1 cellular context compared by ENCODE assay signal in the genomic region with DNA sequence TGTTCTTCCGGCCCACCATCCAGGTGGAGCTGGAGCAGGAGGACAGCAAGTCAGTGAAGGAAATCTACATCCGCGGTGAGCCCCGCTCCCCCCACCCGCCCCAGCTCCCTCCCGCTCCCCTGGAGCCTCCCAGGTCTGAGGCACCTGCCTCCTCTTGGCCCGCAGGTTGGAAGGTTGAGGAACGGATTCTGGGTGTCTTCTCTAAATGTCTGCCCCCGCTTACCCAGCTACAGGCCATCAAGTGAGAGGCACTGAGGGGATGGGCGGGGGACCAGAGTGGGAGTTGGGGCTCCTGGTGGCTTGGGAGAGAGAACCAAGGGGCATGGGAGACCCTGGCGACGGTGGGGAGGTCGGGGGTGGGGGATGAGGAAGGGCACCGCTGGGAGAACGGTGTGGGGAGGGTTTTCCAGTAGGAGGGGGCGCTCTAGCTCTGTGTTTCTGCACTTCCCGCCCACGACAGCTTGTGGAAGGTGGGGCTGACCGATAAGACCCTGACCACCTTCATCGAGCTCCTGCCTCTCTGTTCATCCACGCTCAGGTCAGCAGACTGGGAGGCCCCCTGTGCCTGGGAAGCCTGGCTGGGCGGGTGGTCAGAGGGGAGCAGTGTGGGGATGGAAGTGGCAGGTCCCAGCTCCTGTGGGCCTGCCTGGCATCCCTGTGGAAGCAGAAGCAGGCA.
TF ChIP-seq lines count a peak whose summit lies in the region.

No MANE protein-coding gene starts in this region.

TF ChIP-seq in HepG2, 621 proteins besides CTCF, POLR2A, EP300 and RAD21 (continued from another document):
- TF ChIP-seq IRF1 (CRISPR knock-in tag; IDR thresholded peaks at IDR 0.05; ENCODE audit: low read depth) (no peak), ZNF335 (CRISPR knock-in tag; IDR thresholded peaks at IDR 0.05) (no peak), ESRRA (CRISPR knock-in tag; IDR thresholded peaks at IDR 0.05; ENCODE audit: low read depth) (no peak), ZNF850 (CRISPR knock-in tag; conservative IDR thresholded peaks at IDR 0.05) (no peak), TBL1XR1 (IDR thresholded peaks at IDR 0.05; ENCODE audit: borderline replicate concordance, low read length, partially characterized antibody) (no peak), ZNF3 (CRISPR knock-in tag; IDR thresholded peaks at IDR 0.05) (no peak), ZFAT (CRISPR knock-in tag; conservative IDR thresholded peaks at IDR 0.05) (no peak), ATF4 (CRISPR knock-in tag; IDR thresholded peaks at IDR 0.05) (no peak), NR3C1 (CRISPR knock-in tag; IDR thresholded peaks at IDR 0.05) (no peak)
- TF ChIP-seq, protein P1, sequence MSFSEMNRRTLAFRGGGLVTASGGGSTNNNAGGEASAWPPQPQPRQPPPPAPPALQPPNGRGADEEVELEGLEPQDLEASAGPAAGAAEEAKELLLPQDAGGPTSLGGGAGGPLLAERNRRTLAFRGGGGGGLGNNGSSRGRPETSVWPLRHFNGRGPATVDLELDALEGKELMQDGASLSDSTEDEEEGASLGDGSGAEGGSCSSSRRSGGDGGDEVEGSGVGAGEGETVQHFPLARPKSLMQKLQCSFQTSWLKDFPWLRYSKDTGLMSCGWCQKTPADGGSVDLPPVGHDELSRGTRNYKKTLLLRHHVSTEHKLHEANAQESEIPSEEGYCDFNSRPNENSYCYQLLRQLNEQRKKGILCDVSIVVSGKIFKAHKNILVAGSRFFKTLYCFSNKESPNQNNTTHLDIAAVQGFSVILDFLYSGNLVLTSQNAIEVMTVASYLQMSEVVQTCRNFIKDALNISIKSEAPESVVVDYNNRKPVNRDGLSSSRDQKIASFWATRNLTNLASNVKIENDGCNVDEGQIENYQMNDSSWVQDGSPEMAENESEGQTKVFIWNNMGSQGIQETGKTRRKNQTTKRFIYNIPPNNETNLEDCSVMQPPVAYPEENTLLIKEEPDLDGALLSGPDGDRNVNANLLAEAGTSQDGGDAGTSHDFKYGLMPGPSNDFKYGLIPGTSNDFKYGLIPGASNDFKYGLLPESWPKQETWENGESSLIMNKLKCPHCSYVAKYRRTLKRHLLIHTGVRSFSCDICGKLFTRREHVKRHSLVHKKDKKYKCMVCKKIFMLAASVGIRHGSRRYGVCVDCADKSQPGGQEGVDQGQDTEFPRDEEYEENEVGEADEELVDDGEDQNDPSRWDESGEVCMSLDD (CRISPR knock-in tag; IDR thresholded peaks at IDR 0.05; ENCODE audit: borderline replicate concordance): no peak
